In the genomic region with DNA sequence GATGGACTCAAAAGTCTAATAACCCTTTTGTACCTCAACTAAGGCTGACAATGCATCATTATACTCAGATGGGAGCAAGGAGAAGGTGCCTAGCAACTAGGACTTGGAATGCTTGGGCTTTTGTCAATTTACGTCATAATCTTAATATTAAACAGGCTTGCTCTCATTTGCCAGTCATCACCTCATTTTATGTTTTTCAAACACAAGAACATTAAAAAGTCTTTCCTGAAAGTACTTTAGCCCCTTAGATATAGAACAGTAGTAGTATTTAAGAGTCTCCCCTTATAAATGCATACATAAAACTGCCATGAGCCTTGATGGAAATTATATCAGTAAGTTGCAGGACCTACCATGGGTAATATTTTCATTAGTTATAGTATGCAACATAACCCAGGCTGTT, we compare ENCODE assay signal across 20 cellular contexts.
DNase-seq lines count a peak whose midpoint lies in the region; ATAC-seq and TF ChIP-seq lines count a peak whose summit lies in the region.
"Had no signal": no experiment of that assay in that cellular context is flagged by ENCODE, and none has a peak within 500 bp of the region (broad histone marks: within the 10 kb centered on the region; RNA-seq: fewer than 3 reads in every experiment).

No MANE protein-coding gene starts in this region.

- H3K4me3 ChIP-seq in GM23338 = no peak overlapping the region
- no peak overlapping the region for H3K4me3 ChIP-seq in endodermal cell (ENCODE audit: low read length)
- H3K4me3 ChIP-seq in neuronal stem cell (ENCODE audit: low read length in 2 of 2) = no peak overlapping the region
- H3K4me3 ChIP-seq: BLaER1 had no signal

- no peak for TF ChIP-seq CTCF in GM23338 (conservative IDR thresholded peaks at IDR 0.05; ENCODE audit: low read depth in 2 of 2)
- TF ChIP-seq CTCF in endodermal cell (conservative IDR thresholded peaks at IDR 0.05) = no peak
- TF ChIP-seq CTCF in neural crest cell (conservative IDR thresholded peaks at IDR 0.05) = no peak
- TF ChIP-seq CTCF in RWPE1 (conservative IDR thresholded peaks at IDR 0.05; ENCODE audit: low read depth) = no peak

- H2BK15ac ChIP-seq in neuronal stem cell (ENCODE audit: low read length) = no peak overlapping the region

- H3K27ac ChIP-seq in GM23338 (ENCODE audit: low read depth) = no peak overlapping the region
- H3K27ac ChIP-seq in endodermal cell (ENCODE audit: low read depth, low read length) = peak overlapping the region; percentile 76
- no peak overlapping the region for H3K27ac ChIP-seq in neuronal stem cell (replicated peaks; ENCODE audit: low read length)
- H3K27ac ChIP-seq in RWPE1 = no peak overlapping the region
- H3K27ac ChIP-seq: BLaER1, C4-2B had no signal

- H2BK12ac ChIP-seq in neuronal stem cell (ENCODE audit: low read length) = no peak overlapping the region

- H3K27me3 Mint-ChIP-seq in GM23338 (ENCODE audit: insufficient read depth, low read depth, poor library complexity) (peaks cover 3% of the 10 kb centered on the region), endodermal cell (ENCODE audit: insufficient read depth) (no peaks in the 10 kb centered on the region), neural crest cell (ENCODE audit: low read depth) (no peaks in the 10 kb centered on the region)
- H3K27me3 Mint-ChIP-seq: B cell; CD4-positive, CD25-positive, alpha-beta regulatory T cell had no signal

- no peak overlapping the region for H4K8ac ChIP-seq in neuronal stem cell (ENCODE audit: low read depth, low read length)

- H3K36me3 ChIP-seq in GM23338 (ENCODE audit: insufficient read depth) (no peaks in the 10 kb centered on the region), endodermal cell (ENCODE audit: control insufficient read depth, insufficient read depth, low read length) (no peaks in the 10 kb centered on the region), neuronal stem cell (replicated peaks in 1 of 2; ENCODE audit: control insufficient read depth in 2 of 2, insufficient read depth in 2 of 2, low read length in 2 of 2) (no peaks in the 10 kb centered on the region)
- H3K36me3 ChIP-seq: BLaER1 had no signal

- POLR2A ChIA-PET in RWPE1 (lab: Yijun Ruan, JAX; ENCODE audit: low non-redundant PET) = no interaction called here

- CTCF ChIA-PET in RWPE1 (lab: Yijun Ruan, JAX) = no interaction called here

- no peaks in the 10 kb centered on the region for H3K9me3 ChIP-seq in endodermal cell (ENCODE audit: control insufficient read depth, low read length)
- H3K9me3 ChIP-seq in neuronal stem cell (replicated peaks in 1 of 2; ENCODE audit: control insufficient read depth in 2 of 2, insufficient read depth in 1 of 2, low read depth in 1 of 2, low read length in 2 of 2) = no peaks in the 10 kb centered on the region
- H3K9me3 ChIP-seq: BLaER1, Caco-2 had no signal

- H3K23ac ChIP-seq in neuronal stem cell (ENCODE audit: low read depth, low read length, poor library complexity) = no peak overlapping the region

- H4K91ac ChIP-seq in neuronal stem cell (ENCODE audit: low read depth, low read length, poor library complexity) = no peak overlapping the region

- peaks cover 2% of the 10 kb centered on the region; the same call in 2 of the 3 replicates for H3K36me3 Mint-ChIP-seq in GM23338 (ENCODE audit: low read depth)
- H3K36me3 Mint-ChIP-seq in endodermal cell (ENCODE audit: low read depth) = no peaks in the 10 kb centered on the region
- H3K36me3 Mint-ChIP-seq in neural crest cell (ENCODE audit: low read depth) = peaks cover 2% of the 10 kb centered on the region
- H3K36me3 Mint-ChIP-seq: CD4-positive, CD25-positive, alpha-beta regulatory T cell; CD8-positive, alpha-beta T cell had no signal

- no peak overlapping the region for H3K4ac ChIP-seq in neuronal stem cell (ENCODE audit: low read length)

- WGBS in endodermal cell (ENCODE audit: insufficient coverage in 1 of 2, insufficient read length in 1 of 2), 2 experiments = 90% methylated on average over 1 of the region's 1 CpG; no CpG with 5 or more reads in 1 of the 2 experiments
- WGBS in neuronal stem cell (ENCODE audit: extremely low coverage in 2 of 2, insufficient read length in 2 of 2, insufficient replicate concordance in 1 of 2), 2 donors = no CpG with 5 or more reads among the region's 1 CpG

- H3K4me1 ChIP-seq in GM23338 (ENCODE audit: insufficient read depth) = peaks cover 10% of the 10 kb centered on the region
- H3K4me1 ChIP-seq in endodermal cell (ENCODE audit: control insufficient read depth, insufficient read depth, low read length) = no peaks in the 10 kb centered on the region
- peaks cover 2 to 3% of the 10 kb centered on the region in 2 donors for H3K4me1 ChIP-seq in neuronal stem cell (ENCODE audit: control insufficient read depth in 2 of 2, insufficient read depth in 1 of 2, low read depth in 1 of 2, low read length in 2 of 2)
- H3K4me1 ChIP-seq: BLaER1, Caco-2 had no signal

- H2AK5ac ChIP-seq in neuronal stem cell (ENCODE audit: low read depth, low read length) = no peak overlapping the region

- H3K4me3 Mint-ChIP-seq in GM23338 = no peak overlapping the region
- no peak overlapping the region for H3K4me3 Mint-ChIP-seq in endodermal cell
- peak overlapping the region; percentile 38 for H3K4me3 Mint-ChIP-seq in neural crest cell
- H3K4me3 Mint-ChIP-seq: B cell; CD4-positive, CD25-positive, alpha-beta regulatory T cell; CD8-positive, alpha-beta T cell had no signal

- DNase-seq in GM23338 (ENCODE audit: low spot score) = no peak
- no peak for DNase-seq in endodermal cell
- no peak for DNase-seq in neural crest cell (ENCODE audit: low read depth, low spot score)
- no peak for DNase-seq in neuronal stem cell (ENCODE audit: low spot score)
- DNase-seq in GF-D8 (lab: John Stamatoyannopoulos, UW) = no peak
- DNase-seq in RWPE1 (ENCODE audit: low spot score) = no peak
- DNase-seq in HT-29 (ENCODE audit: low spot score) = no peak
- DNase-seq: Caco-2; CD4-positive, CD25-positive, alpha-beta regulatory T cell; CD8-positive, alpha-beta T cell; DMS 273 treated with DMSO at 0.1 percent for 48 hours; DMS79; EL; GDM1; GOT3; H7 had no signal

- no peaks in the 10 kb centered on the region for H3K9me2 ChIP-seq in GM23338 (ENCODE audit: insufficient read depth)

- H3K79me2 ChIP-seq in GM23338 (replicated peaks; ENCODE audit: insufficient read depth) = no peaks in the 10 kb centered on the region

- peaks cover 6% of the 10 kb centered on the region; the same call in 2 of the 3 replicates for H3K4me1 Mint-ChIP-seq in GM23338
- peaks cover 7% of the 10 kb centered on the region for H3K4me1 Mint-ChIP-seq in endodermal cell
- H3K4me1 Mint-ChIP-seq in neural crest cell = peaks cover 29% of the 10 kb centered on the region
- H3K4me1 Mint-ChIP-seq: B cell; CD4-positive, CD25-positive, alpha-beta regulatory T cell had no signal

- H3K27ac Mint-ChIP-seq in GM23338 (no peak overlapping the region), endodermal cell (no peak overlapping the region), neural crest cell (ENCODE audit: unreplicated experiment) (no peak overlapping the region)
- H3K27ac Mint-ChIP-seq: B cell; CD4-positive, CD25-positive, alpha-beta regulatory T cell; CD8-positive, alpha-beta T cell had no signal

- H3K4me2 ChIP-seq in GM23338 = no peak overlapping the region
- H3K4me2 ChIP-seq in neuronal stem cell (ENCODE audit: insufficient read depth, low read length, poor library complexity, severe bottlenecking) = no peak overlapping the region
- H3K4me2 ChIP-seq: BLaER1 had no signal

- no peaks in the 10 kb centered on the region for H3K27me3 ChIP-seq in GM23338 (ENCODE audit: insufficient read depth)
- H3K27me3 ChIP-seq in endodermal cell (ENCODE audit: control insufficient read depth, insufficient read depth, low read length, poor library complexity, severe bottlenecking) = no peaks in the 10 kb centered on the region
- H3K27me3 ChIP-seq in neuronal stem cell (ENCODE audit: control insufficient read depth in 3 of 3, insufficient read depth in 3 of 3, low read depth in 1 of 3, low read length in 3 of 3) = no peaks in the 10 kb centered on the region
- H3K27me3 ChIP-seq: BLaER1 had no signal

- H3F3A ChIP-seq in GM23338 (replicated peaks; ENCODE audit: low read depth) = no peaks in the 10 kb centered on the region

- H4K20me1 ChIP-seq in GM23338 (replicated peaks; ENCODE audit: insufficient read depth) = no peaks in the 10 kb centered on the region
- H4K20me1 ChIP-seq: BLaER1 had no signal

- H3K9me3 Mint-ChIP-seq in GM23338 (peaks cover 7% of the 10 kb centered on the region; the same call in 2 of the 3 replicates), endodermal cell (peaks cover 8% of the 10 kb centered on the region), neural crest cell (peaks cover 2% of the 10 kb centered on the region)
- H3K9me3 Mint-ChIP-seq: CD8-positive, alpha-beta T cell had no signal

- no peak overlapping the region for H2BK120ac ChIP-seq in neuronal stem cell (ENCODE audit: low read depth, low read length)

- no peak for ATAC-seq in GM23338
- ATAC-seq: CD8-positive, alpha-beta T cell; HCT116 had no signal

- H3K79me1 ChIP-seq in neuronal stem cell (ENCODE audit: low read depth, low read length) = no peaks in the 10 kb centered on the region

- no peak overlapping the region for H2BK5ac ChIP-seq in neuronal stem cell (ENCODE audit: low read length)

- H3K14ac ChIP-seq in neuronal stem cell (ENCODE audit: low read length) = no peak overlapping the region

- H2AFZ ChIP-seq in GM23338 = peak overlapping the region; percentile 48; the same call in 1 of the 2 replicates
- peak overlapping the region; percentile 35 for H2AFZ ChIP-seq in neuronal stem cell (ENCODE audit: low read length)

- no peak overlapping the region for H3K18ac ChIP-seq in neuronal stem cell (ENCODE audit: low read length)

- H3K9ac ChIP-seq in endodermal cell (ENCODE audit: extremely low read depth, low read length, poor library complexity, severe bottlenecking) (no peak overlapping the region), neuronal stem cell (ENCODE audit: low read depth, low read length, poor library complexity) (no peak overlapping the region)
- H3K9ac ChIP-seq: BLaER1 had no signal
